Comparison of ENCODE assay signal across 12 cellular contexts in the genomic region with DNA sequence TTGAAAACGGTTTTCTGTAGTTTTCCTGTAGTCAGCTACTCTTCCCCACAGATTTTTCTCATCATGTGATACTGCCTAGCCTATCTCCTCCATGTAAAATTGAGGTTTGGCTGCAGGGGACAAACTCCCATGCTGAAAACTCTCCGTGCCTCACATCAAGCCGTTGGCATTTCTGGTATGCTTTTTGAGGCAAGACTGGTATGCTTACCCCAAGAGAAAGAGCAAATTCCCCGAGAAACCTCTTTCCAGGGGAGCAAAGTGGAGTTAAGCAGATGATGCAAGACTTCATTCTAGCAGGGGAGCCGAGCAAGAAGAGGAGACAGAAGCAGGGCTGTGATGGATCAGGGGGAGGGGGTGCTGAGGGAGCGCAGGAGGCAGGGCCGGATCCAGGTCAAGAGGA. TPM values are rescaled to one million over a fixed set of nuclear protein-coding genes. Genes with fewer than 3 reads are reported as not detected.
DNase-seq lines count a peak whose midpoint lies in the region; ATAC-seq and TF ChIP-seq lines count a peak whose summit lies in the region.
"Had no signal": no experiment of that assay in that cellular context is flagged by ENCODE, and none has a peak within 500 bp of the region (broad histone marks: within the 10 kb centered on the region; RNA-seq: fewer than 3 reads in every experiment).

No MANE protein-coding gene starts in this region.

- H3K27ac ChIP-seq in DOHH2 (ENCODE audit: low read depth, low read length) (no peak overlapping the region), neural progenitor cell (no peak overlapping the region)

- POLR2A ChIA-PET in activated CD4-positive, alpha-beta memory T cell treated with anti-CD3 and anti-CD28 coated beads, Interleukin-2, amount 10 ng/mL, durations not matched to agents 7 days and 5 days (lab: Charles Lee) = no interaction called here

- ATAC-seq in central memory CD8-positive, alpha-beta T cell (replicated peaks; ENCODE audit: extremely low read depth, poor library complexity, severe bottlenecking) = no peak
- ATAC-seq: left ventricle myocardium superior had no signal

- no peaks in the 10 kb centered on the region for H3K9me2 ChIP-seq in DOHH2 (replicated peaks; ENCODE audit: control insufficient read depth, low read length)

- H4K20me1 ChIP-seq in DOHH2 (ENCODE audit: control insufficient read depth, insufficient read depth, low read depth, low read length) (no peaks in the 10 kb centered on the region), neural progenitor cell (ENCODE audit: low read depth) (no peaks in the 10 kb centered on the region)

- no peak for DNase-seq in Jurkat, Clone E6-1 (ENCODE audit: low read depth, low spot score)
- no peak for DNase-seq in central memory CD8-positive, alpha-beta T cell (ENCODE audit: low spot score in 2 of 2)
- DNase-seq in neural progenitor cell (ENCODE audit: low spot score) (peak; percentile 13), lower leg skin (ENCODE audit: low spot score in 2 of 2) (no peak), globus pallidus (ENCODE audit: low spot score) (no peak)
- no peak for DNase-seq in activated CD4-positive, alpha-beta memory T cell treated with anti-CD3 and anti-CD28 coated beads, Interleukin-2, amount 10 ng/mL, durations not matched to agents 7 days and 5 days
- DNase-seq in activated CD4-positive, alpha-beta T cell treated with anti-CD3 and anti-CD28 coated beads for 1 hour = no peak
- DNase-seq: activated naive CD4-positive, alpha-beta T cell; endodermal cell; left ventricle myocardium superior had no signal

- TF ChIP-seq POLR2A in lower leg skin (IDR thresholded peaks at IDR 0.05) = no peak

- H3K27ac Mint-ChIP-seq in central memory CD8-positive, alpha-beta T cell (ENCODE audit: low read depth) = peak overlapping the region; percentile 60
- no peak overlapping the region for H3K27ac Mint-ChIP-seq in neural progenitor cell
- no peak overlapping the region for H3K27ac Mint-ChIP-seq in activated CD4-positive, alpha-beta memory T cell treated with anti-CD3 and anti-CD28 coated beads, Interleukin-2, amount 10 ng/mL, durations not matched to agents 7 days and 5 days
- H3K27ac Mint-ChIP-seq: endodermal cell had no signal

- no peaks in the 10 kb centered on the region for H3K4me1 Mint-ChIP-seq in central memory CD8-positive, alpha-beta T cell
- H3K4me1 Mint-ChIP-seq in neural progenitor cell = peaks cover 3% of the 10 kb centered on the region
- H3K4me1 Mint-ChIP-seq in activated CD4-positive, alpha-beta memory T cell treated with anti-CD3 and anti-CD28 coated beads, Interleukin-2, amount 10 ng/mL, durations not matched to agents 7 days and 5 days = peaks cover 17% of the 10 kb centered on the region
- H3K4me1 Mint-ChIP-seq: endodermal cell had no signal

- H3K4me2 ChIP-seq in DOHH2 (ENCODE audit: low read length) (0 out of 2 replicates have a peak overlapping the region, but pooled peaks have one; percentile 46), neural progenitor cell (no peak overlapping the region)

- CTCF ChIA-PET in activated CD4-positive, alpha-beta memory T cell treated with anti-CD3 and anti-CD28 coated beads, Interleukin-2, amount 10 ng/mL, durations not matched to agents 7 days and 5 days (lab: Charles Lee) = no interaction called here

- 48 to 49% methylated on average over 6 to 7 of the region's 7 CpGs for WGBS in lower leg skin, 2 donors

- no peak overlapping the region for H3K4me3 Mint-ChIP-seq in central memory CD8-positive, alpha-beta T cell
- no peak overlapping the region for H3K4me3 Mint-ChIP-seq in neural progenitor cell
- H3K4me3 Mint-ChIP-seq in activated CD4-positive, alpha-beta memory T cell treated with anti-CD3 and anti-CD28 coated beads, Interleukin-2, amount 10 ng/mL, durations not matched to agents 7 days and 5 days = no peak overlapping the region
- H3K4me3 Mint-ChIP-seq: endodermal cell had no signal

- H3K9ac ChIP-seq in neural progenitor cell = no peak overlapping the region

- H3K36me3 Mint-ChIP-seq in central memory CD8-positive, alpha-beta T cell (ENCODE audit: insufficient read depth) = peaks cover 2% of the 10 kb centered on the region
- H3K36me3 Mint-ChIP-seq in neural progenitor cell = peaks cover 2% of the 10 kb centered on the region
- peaks cover 2% of the 10 kb centered on the region for H3K36me3 Mint-ChIP-seq in activated CD4-positive, alpha-beta memory T cell treated with anti-CD3 and anti-CD28 coated beads, Interleukin-2, amount 10 ng/mL, durations not matched to agents 7 days and 5 days (ENCODE audit: low read depth)

- H3K27me3 Mint-ChIP-seq in central memory CD8-positive, alpha-beta T cell = no peaks in the 10 kb centered on the region
- H3K27me3 Mint-ChIP-seq in neural progenitor cell (ENCODE audit: insufficient read depth, low read depth) = peaks cover 11% of the 10 kb centered on the region
- H3K27me3 Mint-ChIP-seq in activated CD4-positive, alpha-beta memory T cell treated with anti-CD3 and anti-CD28 coated beads, Interleukin-2, amount 10 ng/mL, durations not matched to agents 7 days and 5 days = no peaks in the 10 kb centered on the region

- H3K9me3 Mint-ChIP-seq in central memory CD8-positive, alpha-beta T cell = no peaks in the 10 kb centered on the region
- H3K9me3 Mint-ChIP-seq in neural progenitor cell = peaks cover 17% of the 10 kb centered on the region
- no peaks in the 10 kb centered on the region for H3K9me3 Mint-ChIP-seq in activated CD4-positive, alpha-beta memory T cell treated with anti-CD3 and anti-CD28 coated beads, Interleukin-2, amount 10 ng/mL, durations not matched to agents 7 days and 5 days

- H3K4me1 ChIP-seq in DOHH2 (ENCODE audit: control insufficient read depth, low read length) = peaks cover 45% of the 10 kb centered on the region
- no peaks in the 10 kb centered on the region for H3K4me1 ChIP-seq in neural progenitor cell

- no peaks in the 10 kb centered on the region for H3K9me3 ChIP-seq in DOHH2 (ENCODE audit: control insufficient read depth, insufficient read depth, low read length)
- H3K9me3 ChIP-seq in neural progenitor cell (ENCODE audit: low read depth) = no peaks in the 10 kb centered on the region

- intact Hi-C loops in lower leg skin (cut with DNase I; ENCODE audit: low total_unique reads) = no loop called here

- no peak overlapping the region for H2AFZ ChIP-seq in neural progenitor cell (replicated peaks)

- H3K4me3 ChIP-seq in DOHH2 (ENCODE audit: low read length) = no peak overlapping the region
- peak overlapping the region; percentile 9; the same call in 1 of the 2 replicates for H3K4me3 ChIP-seq in Jurkat, Clone E6-1 (ENCODE audit: low read length)
- no peak overlapping the region for H3K4me3 ChIP-seq in neural progenitor cell
- H3K4me3 ChIP-seq in lower leg skin (ENCODE audit: low read depth, poor library complexity, severe bottlenecking) = no peak overlapping the region

- no peaks in the 10 kb centered on the region for H3K36me3 ChIP-seq in DOHH2 (ENCODE audit: control insufficient read depth, low read length)
- no peaks in the 10 kb centered on the region for H3K36me3 ChIP-seq in neural progenitor cell

- TF ChIP-seq CTCF in DOHH2 (IDR thresholded peaks at IDR 0.05; ENCODE audit: low read depth, low read length, poor library complexity, severe bottlenecking) (no peak), neural progenitor cell (IDR thresholded peaks at IDR 0.05) (no peak), lower leg skin (IDR thresholded peaks at IDR 0.05) (no peak)

- no peaks in the 10 kb centered on the region for H3K79me2 ChIP-seq in DOHH2 (ENCODE audit: control insufficient read depth, low read length)
- H3K79me2 ChIP-seq in neural progenitor cell (ENCODE audit: low read depth) = no peaks in the 10 kb centered on the region

- H3K27me3 ChIP-seq in DOHH2 (ENCODE audit: control insufficient read depth, low read length) = no peaks in the 10 kb centered on the region
- H3K27me3 ChIP-seq in neural progenitor cell = peaks cover 30% of the 10 kb centered on the region

- 0 out of 2 replicates have a peak, but pooled peaks cover 3% of the 10 kb centered on the region for H3F3A ChIP-seq in DOHH2 (ENCODE audit: control insufficient read depth, insufficient read depth)
- no peaks in the 10 kb centered on the region for H3F3A ChIP-seq in neural progenitor cell (ENCODE audit: low read depth)

RNA-seq across cellular contexts. Expression of a gene that starts 4.8 kb away (rescaled TPM):
- polyA plus RNA-seq in Jurkat, Clone E6-1 (2012; ENCODE audit: insufficient read depth, insufficient read length) = not detected
- total RNA-seq in neural progenitor cell (ENCODE audit: low replicate concordance) (0.50 TPM in 1 of 2 replicates, not detected in the other), lower leg skin (1 to 10 TPM in 1 of 4 donors, under 1 TPM in 3; 0.20 to 1.3 (median 0.56) TPM)
- 1 to 10 TPM; 1.9 TPM for total RNA-seq in activated CD4-positive, alpha-beta memory T cell treated with anti-CD3 and anti-CD28 coated beads, Interleukin-2, amount 10 ng/mL, durations not matched to agents 7 days and 5 days
- total RNA-seq: G401 had no signal

RNA-seq across cellular contexts. Expression of a gene that starts 28.3 kb away (rescaled TPM):
- 3,399 TPM for polyA plus RNA-seq in Jurkat, Clone E6-1 (2012; ENCODE audit: insufficient read depth, insufficient read length)
- total RNA-seq in neural progenitor cell (ENCODE audit: low replicate concordance) = 10,337 and 10,894 TPM in 2 replicates
- 1,000 to 10,000 TPM; 2,066 to 6,085 (median 2,614) TPM for total RNA-seq in lower leg skin
- 1,000 to 10,000 TPM; 2,056 to 2,070 TPM for total RNA-seq in activated CD4-positive, alpha-beta memory T cell treated with anti-CD3 and anti-CD28 coated beads, Interleukin-2, amount 10 ng/mL, durations not matched to agents 7 days and 5 days
